ENCODE assay signal across 8 cellular contexts in genomic region chr20:4064118-4064962, GRCh38. TPM values are rescaled to one million over a fixed set of nuclear protein-coding genes. Genes with fewer than 3 reads are reported as not detected.
A peak's percentile ranks its signal among the peaks of the same experiment; 100 is the strongest.
DNase-seq lines count a peak whose midpoint lies in the region; TF ChIP-seq lines count a peak whose summit lies in the region.

No MANE protein-coding gene starts in this region.

- H3K4me2 ChIP-seq in skeletal muscle satellite cell (ENCODE audit: low read length): peak overlapping the region; percentile 72

- H3K27ac ChIP-seq in ascending aorta: peak overlapping the region; percentile 93 to 94

- no peaks in the 10 kb centered on the region for H3K36me3 ChIP-seq in ascending aorta
- H3K36me3 ChIP-seq in skeletal muscle satellite cell (ENCODE audit: insufficient read depth, low read length): no peaks in the 10 kb centered on the region

- H3K9me3 ChIP-seq in ascending aorta (no peaks in the 10 kb centered on the region), skeletal muscle satellite cell (replicated peaks; ENCODE audit: low read length) (no peaks in the 10 kb centered on the region)

- TF ChIP-seq CTCF in ascending aorta (IDR thresholded peaks at IDR 0.05) (peak in 2 of 3 experiments; percentile 23 to 35), GM13977 (IDR thresholded peaks at IDR 0.05; ENCODE audit: extremely low read depth, insufficient read depth, missing control alignments) (no peak)

- H3K4me1 ChIP-seq in ascending aorta (peaks cover 23 to 64% of the 10 kb centered on the region in 2 donors), skeletal muscle satellite cell (ENCODE audit: control insufficient read depth, insufficient read depth, low read length) (peaks cover 61% of the 10 kb centered on the region)

- in situ Hi-C loops in GM13977 (cut with MboI; ENCODE audit: low pct_unique_long_range_greater_than_20kb, low sequenced_read_pairs, unreplicated experiment): no loop called here

- intact Hi-C loops in ascending aorta (cut with DNase I): loop anchor here (2.0 kb wide), 1 partner anchor 50 kb away; the partner anchor contains the start of gene RNF24

- H3K4me3 ChIP-seq in ascending aorta (no peak overlapping the region), skeletal muscle satellite cell (ENCODE audit: low read length) (peak overlapping the region; percentile 26)

- DNase-seq in AG20443 (ENCODE audit: low spot score) (peak; percentile 94), Kasumi-1 (lab: John Stamatoyannopoulos, UW) (peak; percentile 64 to 76), ascending aorta (ENCODE audit: low spot score in 2 of 2) (peak; percentile 87 to 98), hypothalamus (lab: John Stamatoyannopoulos, UW) (peak in 43 of 51 donors; percentile 12 to 80 (median 50)), DMS114 treated with DMSO at 0.1 percent for 48 hours (lab: John Stamatoyannopoulos, UW; ENCODE audit: unreplicated experiment) (no peak), GM13977 (ENCODE audit: low spot score) (no peak), NCI-H1436 (lab: John Stamatoyannopoulos, UW) (no peak)

- H3K9ac ChIP-seq in skeletal muscle satellite cell (ENCODE audit: low read depth, low read length): peak overlapping the region; percentile 66

- H3K27me3 ChIP-seq in ascending aorta: no peaks in the 10 kb centered on the region
- H3K27me3 ChIP-seq in skeletal muscle satellite cell (ENCODE audit: control insufficient read depth, insufficient read depth, low read length): no peaks in the 10 kb centered on the region

RNA-seq across cellular contexts. Expression of gene RNF24, which starts 49.0 kb away (rescaled TPM):
- 12.0 TPM for total RNA-seq in ascending aorta
- total RNA-seq in skeletal muscle satellite cell (2012; rRNA removed): 20.3 and 25.3 TPM in 2 replicates

Comparison
In these comparisons a context has a peak if more than half of its experiments do, and no peak if none do; other contexts are left out.
1. DNase-seq: peak in AG20443 (single experiment), Kasumi-1 (2 of 2), ascending aorta (2 of 2) and hypothalamus (43 of 51); none in DMS114 treated with DMSO at 0.1 percent for 48 hours (single experiment), GM13977 (single experiment) and NCI-H1436 (single experiment).